19 cellular contexts compared by ENCODE assay signal in genomic region chr3:114439279-114439678, GRCh38.
"Had no signal": no experiment of that assay in that cellular context is flagged by ENCODE, and none has a peak within 500 bp of the region (broad histone marks: within the 10 kb centered on the region; RNA-seq: fewer than 3 reads in every experiment).

No MANE protein-coding gene starts in this region.

- H3K36me3 Mint-ChIP-seq: activated naive CD4-positive, alpha-beta T cell treated with anti-CD3 and anti-CD28 coated beads, Interleukin-2, amount 50 U/mL, for 24 hours; natural killer cell had no signal

- H3K27me3 Mint-ChIP-seq: activated naive CD4-positive, alpha-beta T cell treated with anti-CD3 and anti-CD28 coated beads, Interleukin-2, amount 50 U/mL, for 24 hours had no signal

- ATAC-seq: body of pancreas, esophagus mucosa, gastroesophageal sphincter, heart left ventricle, natural killer cell, right lobe of liver had no signal

- H3K4me3 Mint-ChIP-seq: activated naive CD4-positive, alpha-beta T cell treated with anti-CD3 and anti-CD28 coated beads, Interleukin-2, amount 50 U/mL, for 24 hours; natural killer cell; T-helper 1 cell treated with Interleukin-12 subunit alpha and Interleukin-12 subunit beta and Interleukin-4 antibody, amounts not matched to agents 30 μg/mL and 1 μg/mL, for 36 hours had no signal

- H3K9me3 Mint-ChIP-seq: activated naive CD4-positive, alpha-beta T cell treated with anti-CD3 and anti-CD28 coated beads, Interleukin-2, amount 50 U/mL, for 24 hours; natural killer cell; T-helper 1 cell treated with Interleukin-12 subunit alpha and Interleukin-12 subunit beta and Interleukin-4 antibody, amounts not matched to agents 30 μg/mL and 1 μg/mL, for 36 hours had no signal

- DNase-seq: activated CD4-positive, alpha-beta T cell treated with anti-CD3 and anti-CD28 coated beads, Interleukin-2, amount 50 U/mL, for 1 hour; activated CD4-positive, CD25-positive, alpha-beta regulatory T cell treated with anti-CD3 and anti-CD28 coated beads, Interleukin-2, amount 50 U/mL, for 72 hours; activated CD8-positive, alpha-beta memory T cell treated with anti-CD3 and anti-CD28 coated beads for 24 hours; activated CD8-positive, alpha-beta memory T cell treated with anti-CD3 and anti-CD28 coated beads, Interleukin-2, amount 50 U/mL, for 48 hours; activated effector memory CD4-positive, alpha-beta T cell treated with anti-CD3 and anti-CD28 coated beads, Interleukin-2, amount 50 U/mL, for 16 hours; activated T-cell treated with anti-CD3 and anti-CD28 coated beads, Interleukin-2, amount 50 U/mL, for 48 hours; adrenal gland; body of pancreas; central memory CD4-positive, alpha-beta T cell; heart left ventricle; natural killer cell; right lobe of liver; stimulated activated CD4-positive, alpha-beta T cell treated with anti-CD3 and anti-CD28 coated beads, Interleukin-4, amount 100 ng/mL, for 1 hour; stomach; upper lobe of left lung had no signal

- H3K4me1 Mint-ChIP-seq: natural killer cell had no signal

- H3K27ac Mint-ChIP-seq: activated naive CD4-positive, alpha-beta T cell treated with anti-CD3 and anti-CD28 coated beads, Interleukin-2, amount 50 U/mL, for 24 hours; natural killer cell; T-helper 1 cell treated with Interleukin-12 subunit alpha and Interleukin-12 subunit beta and Interleukin-4 antibody, amounts not matched to agents 30 μg/mL and 1 μg/mL, for 36 hours had no signal
